ENCODE assay signal across 9 cellular contexts in the genomic region with DNA sequence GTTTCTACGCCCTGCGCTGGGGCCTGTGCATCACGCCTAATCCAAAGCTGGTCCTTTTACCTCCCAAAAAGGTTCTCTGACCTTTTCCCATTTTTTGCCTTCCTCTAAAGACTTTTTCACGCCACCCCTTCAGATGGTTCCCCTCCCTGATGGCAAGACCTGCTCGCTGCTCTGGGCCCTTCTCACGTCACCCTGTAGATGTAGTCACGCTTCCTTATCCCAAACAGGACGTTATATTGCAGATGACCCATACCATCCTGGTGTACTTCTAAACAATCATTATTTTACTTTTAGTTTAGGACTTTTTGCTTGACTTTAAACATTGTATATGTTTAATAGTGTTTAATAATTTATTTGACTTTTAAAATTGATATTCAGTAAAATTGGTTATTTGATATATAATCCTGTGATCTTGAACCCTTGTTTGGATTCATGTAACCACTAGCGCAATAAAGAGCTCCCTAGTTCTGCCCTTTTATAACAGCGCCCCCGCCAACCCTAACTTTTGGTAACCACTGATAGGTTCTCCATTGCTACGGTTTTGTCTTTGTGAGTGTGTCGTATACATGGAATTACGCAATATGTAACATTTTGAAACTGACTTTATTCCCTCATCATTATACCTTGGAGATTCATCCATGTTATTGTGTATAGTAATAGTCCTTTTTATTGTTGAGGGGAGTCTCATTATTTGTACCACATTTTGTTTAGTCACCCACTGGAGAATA. TPM values are rescaled to one million over a fixed set of nuclear protein-coding genes. Genes with fewer than 3 reads are reported as not detected.
DNase-seq lines count a peak whose midpoint lies in the region; ATAC-seq and TF ChIP-seq lines count a peak whose summit lies in the region.
"Had no signal": no experiment of that assay in that cellular context is flagged by ENCODE, and none has a peak within 500 bp of the region (broad histone marks: within the 10 kb centered on the region; RNA-seq: fewer than 3 reads in every experiment).

No MANE protein-coding gene starts in this region.

- no peak for TF ChIP-seq POLR2A in esophagus squamous epithelium (IDR thresholded peaks at IDR 0.05)

- WGBS in esophagus squamous epithelium, 2 donors: 44 to 45% methylated on average over 14 of the region's 14 CpGs

- H3K4me2 ChIP-seq in parathyroid adenoma (ENCODE audit: low read length): peak overlapping the region; percentile 57

- H3K27ac ChIP-seq in RWPE2 (ENCODE audit: poor library complexity, severe bottlenecking) (no peak overlapping the region), esophagus squamous epithelium (peak overlapping the region; percentile 73 to 90 (median 85)), parathyroid adenoma (peak overlapping the region; percentile 49)

- H3K9me3 ChIP-seq in RWPE2 (ENCODE audit: severe bottlenecking): no peaks in the 10 kb centered on the region
- no peaks in the 10 kb centered on the region for H3K9me3 ChIP-seq in esophagus squamous epithelium
- no peaks in the 10 kb centered on the region for H3K9me3 ChIP-seq in parathyroid adenoma (ENCODE audit: control insufficient read depth, low read length)

- H3K36me3 ChIP-seq in RWPE2 (ENCODE audit: low read depth): no peaks in the 10 kb centered on the region
- H3K36me3 ChIP-seq in esophagus squamous epithelium: no peaks in the 10 kb centered on the region
- H3K36me3 ChIP-seq in parathyroid adenoma (ENCODE audit: control insufficient read depth, insufficient read depth, low read length): no peaks in the 10 kb centered on the region

- H3K4me3 ChIP-seq in RWPE2 (ENCODE audit: severe bottlenecking): peak overlapping the region; percentile 68
- H3K4me3 ChIP-seq in esophagus squamous epithelium: peak overlapping the region; percentile 57 to 91 (median 63)
- H3K4me3 ChIP-seq in parathyroid adenoma (ENCODE audit: low read depth, low read length): peak overlapping the region; percentile 50

- no peak overlapping the region for H3K9ac ChIP-seq in parathyroid adenoma

- peak; percentile 1; the same call in 1 of the 3 replicates for ATAC-seq in RWPE2 (ENCODE audit: low read depth)
- no peak for ATAC-seq in GM18498 (IDR thresholded peaks at IDR 0.05; ENCODE audit: unreplicated experiment)

- H3K27me3 ChIP-seq in RWPE2 (ENCODE audit: insufficient read depth, poor library complexity, severe bottlenecking) (peaks cover 23% of the 10 kb centered on the region), esophagus squamous epithelium (no peaks in the 10 kb centered on the region), parathyroid adenoma (ENCODE audit: control insufficient read depth, insufficient read depth, low read length) (no peaks in the 10 kb centered on the region)

- TF ChIP-seq CTCF in RWPE2 (IDR thresholded peaks at IDR 0.05; ENCODE audit: poor library complexity, severe bottlenecking): no peak
- TF ChIP-seq CTCF in esophagus squamous epithelium (IDR thresholded peaks at IDR 0.05): no peak
- TF ChIP-seq CTCF in parathyroid adenoma (IDR thresholded peaks at IDR 0.05): no peak

- H2AFZ ChIP-seq in parathyroid adenoma: peak overlapping the region; percentile 89

- intact Hi-C loops in esophagus squamous epithelium (cut with DNase I): no loop called here

- H3K4me1 ChIP-seq in RWPE2 (ENCODE audit: insufficient read depth, poor library complexity, severe bottlenecking): no peaks in the 10 kb centered on the region
- H3K4me1 ChIP-seq in esophagus squamous epithelium: peaks cover 2 to 17% (median 6%) of the 10 kb centered on the region in 3 donors
- peaks cover 2% of the 10 kb centered on the region for H3K4me1 ChIP-seq in parathyroid adenoma

- peaks cover 8% of the 10 kb centered on the region for H3K79me2 ChIP-seq in parathyroid adenoma

- DNase-seq in SIG-M5 treated with dmso at 0.1 percent for 504 hours (lab: John Stamatoyannopoulos, UW; ENCODE audit: unreplicated experiment): peak; percentile 36
- DNase-seq in SIG-M5 (lab: John Stamatoyannopoulos, UW): no peak
- no peak for DNase-seq in RWPE2 (ENCODE audit: low spot score)
- no peak for DNase-seq in esophagus squamous epithelium (lab: John Stamatoyannopoulos, UW)
- no peak for DNase-seq in mucosa of gallbladder (ENCODE audit: low spot score)
- no peak for DNase-seq in COLO668 (lab: John Stamatoyannopoulos, UW; ENCODE audit: unreplicated experiment)
- DNase-seq: DND-41 had no signal

RNA-seq across cellular contexts. Expression of a gene that starts 0.8 kb away (rescaled TPM):
- total RNA-seq in esophagus squamous epithelium: 1 to 10 TPM in 1 of 4 donors, under 1 TPM in 3; 0.44 to 6.1 (median 0.81) TPM
- total RNA-seq in mucosa of gallbladder: 3.9 TPM
